Comparison of ENCODE assay signal across 9 cellular contexts in the genomic region with DNA sequence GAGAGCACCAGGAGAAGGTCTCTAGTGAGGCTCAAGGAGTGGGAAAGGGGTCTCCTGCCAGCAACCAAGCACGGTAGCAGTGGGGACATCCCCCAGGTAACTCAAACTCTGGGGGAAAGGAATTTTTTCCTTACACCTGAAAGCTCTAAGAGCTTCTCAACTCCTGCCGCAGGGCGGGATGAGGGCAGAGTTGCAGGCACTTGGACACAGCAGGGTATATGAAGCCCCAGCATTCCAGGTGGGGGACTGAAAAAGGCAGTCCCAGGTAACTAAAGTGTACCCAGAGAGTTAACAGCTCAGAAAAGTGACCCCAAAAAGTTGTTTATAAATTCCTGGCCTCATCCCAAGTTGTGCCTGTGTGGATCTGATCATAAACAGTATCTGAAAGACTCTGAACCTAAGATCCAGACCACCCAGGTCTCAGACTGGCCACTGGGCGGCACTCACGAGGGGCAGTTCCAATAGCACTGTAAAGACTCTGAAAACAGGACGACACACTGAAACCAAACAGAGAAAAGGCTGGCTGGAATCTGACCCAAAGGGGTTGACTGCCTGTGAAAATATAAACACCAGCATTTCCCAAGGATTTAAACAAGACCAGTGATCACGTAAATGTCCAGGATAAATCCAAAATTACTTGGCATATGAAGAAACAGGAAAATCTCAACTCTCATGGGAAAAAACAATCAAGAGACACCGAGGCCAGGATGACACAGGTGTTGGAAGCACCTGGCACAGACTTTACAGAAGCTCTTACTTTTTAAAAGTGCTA. TPM values are rescaled to one million over a fixed set of nuclear protein-coding genes. Genes with fewer than 3 reads are reported as not detected.
DNase-seq lines count a peak whose midpoint lies in the region; ATAC-seq and TF ChIP-seq lines count a peak whose summit lies in the region.
"Had no signal": no experiment of that assay in that cellular context is flagged by ENCODE, and none has a peak within 500 bp of the region (broad histone marks: within the 10 kb centered on the region; RNA-seq: fewer than 3 reads in every experiment).

No MANE protein-coding gene starts in this region.

- H3K27ac ChIP-seq in BLaER1 = no peak overlapping the region
- H3K27ac ChIP-seq in PC-9 = no peak overlapping the region

- H3K79me2 ChIP-seq in PC-9 (ENCODE audit: low read depth) = no peaks in the 10 kb centered on the region

- no peaks in the 10 kb centered on the region for H3K36me3 Mint-ChIP-seq in T-helper 2 cell treated with Interferon-gamma antibody and Interleukin-4, amounts not matched to agents 5 μg/mL and 100 μg/mL, for 36 hours (ENCODE audit: low read depth)
- H3K36me3 Mint-ChIP-seq: naive thymus-derived CD8-positive, alpha-beta T cell had no signal

- no peak overlapping the region for H3K4me3 Mint-ChIP-seq in T-helper 2 cell treated with Interferon-gamma antibody and Interleukin-4, amounts not matched to agents 5 μg/mL and 100 μg/mL, for 36 hours
- H3K4me3 Mint-ChIP-seq: naive thymus-derived CD8-positive, alpha-beta T cell had no signal

- BruUV-seq in PC-9 (replicated peaks; lab: Mats Ljungman, UMichigan) = no TSS peak

- intact Hi-C loops in PC-9 (cut with micrococcal nuclease; ENCODE audit: unreplicated experiment) = no loop called here

- H3K9me2 ChIP-seq in PC-9 (ENCODE audit: insufficient read depth) = no peaks in the 10 kb centered on the region

- POLR2A ChIA-PET in PC-9 (lab: Charles Lee; ENCODE audit: unreplicated experiment) = no interaction called here

- H3K9me3 Mint-ChIP-seq in T-helper 2 cell treated with Interferon-gamma antibody and Interleukin-4, amounts not matched to agents 5 μg/mL and 100 μg/mL, for 36 hours = no peaks in the 10 kb centered on the region
- H3K9me3 Mint-ChIP-seq: naive thymus-derived CD8-positive, alpha-beta T cell had no signal

- H3K4me2 ChIP-seq in BLaER1 (peak overlapping the region; percentile 50), PC-9 (no peak overlapping the region)

- no peak for ATAC-seq in HG03432 (IDR thresholded peaks at IDR 0.05; ENCODE audit: unreplicated experiment)
- ATAC-seq: naive thymus-derived CD8-positive, alpha-beta T cell had no signal

- peak; percentile 58 for TF ChIP-seq CTCF in PC-9 (conservative IDR thresholded peaks at IDR 0.05)

- CTCF ChIA-PET in PC-9 (lab: Charles Lee) = interaction anchor here (0.7 kb wide), 1 partner anchor 9 kb away, joined by 5 read pairs; no protein-coding TSS in a partner anchor

- H3K9me3 ChIP-seq in BLaER1 = no peaks in the 10 kb centered on the region; the same call in 1 of the 2 replicates
- no peaks in the 10 kb centered on the region for H3K9me3 ChIP-seq in PC-9 (ENCODE audit: insufficient read depth, low read depth)

- peaks cover 11% of the 10 kb centered on the region for H3K4me1 Mint-ChIP-seq in T-helper 2 cell treated with Interferon-gamma antibody and Interleukin-4, amounts not matched to agents 5 μg/mL and 100 μg/mL, for 36 hours (ENCODE audit: low read depth)

- H3K4me1 ChIP-seq in BLaER1 (peaks cover 32% of the 10 kb centered on the region), PC-9 (replicated peaks; ENCODE audit: insufficient read depth) (peaks cover 18% of the 10 kb centered on the region)

- DNase-seq in H7 (peak; percentile 72), PC-9 (no peak), dermis microvascular lymphatic vessel endothelial cell (ENCODE audit: low read depth in 2 of 2) (peak; percentile 54 to 80), lung microvascular endothelial cell (ENCODE audit: low read depth in 2 of 2) (peak; percentile 78 to 80), NCI-H128 (lab: John Stamatoyannopoulos, UW; ENCODE audit: unreplicated experiment) (no peak)
- no peak for DNase-seq in T-helper 2 cell treated with Interferon-gamma antibody and Interleukin-4, amounts not matched to agents 5 μg/mL and 100 μg/mL, for 36 hours (ENCODE audit: low spot score)

- H3F3A ChIP-seq in PC-9 (ENCODE audit: insufficient read depth, low read depth) = no peaks in the 10 kb centered on the region

- H3K4me3 ChIP-seq in BLaER1 (no peak overlapping the region), H7 (ENCODE audit: insufficient read depth, low read depth, low read length) (no peak overlapping the region), PC-9 (no peak overlapping the region)

- H4K20me1 ChIP-seq in BLaER1 (no peaks in the 10 kb centered on the region), PC-9 (ENCODE audit: insufficient read depth) (no peaks in the 10 kb centered on the region)

- no peak overlapping the region for H3K9ac ChIP-seq in BLaER1

- H3K27ac Mint-ChIP-seq in T-helper 2 cell treated with Interferon-gamma antibody and Interleukin-4, amounts not matched to agents 5 μg/mL and 100 μg/mL, for 36 hours = no peak overlapping the region

- H3K36me3 ChIP-seq in BLaER1 (no peaks in the 10 kb centered on the region), H7 (replicated peaks; ENCODE audit: control insufficient read depth, insufficient read depth, low read length) (no peaks in the 10 kb centered on the region), PC-9 (ENCODE audit: low read depth) (no peaks in the 10 kb centered on the region)

- H2AFZ ChIP-seq in PC-9 = no peak overlapping the region

- H3K27me3 Mint-ChIP-seq in T-helper 2 cell treated with Interferon-gamma antibody and Interleukin-4, amounts not matched to agents 5 μg/mL and 100 μg/mL, for 36 hours (ENCODE audit: low read depth) = no peaks in the 10 kb centered on the region
- H3K27me3 Mint-ChIP-seq: naive thymus-derived CD8-positive, alpha-beta T cell had no signal

- H3K27me3 ChIP-seq in BLaER1 = no peaks in the 10 kb centered on the region
- H3K27me3 ChIP-seq in H7 (ENCODE audit: control insufficient read depth, insufficient read depth, low read length) = no peaks in the 10 kb centered on the region
- H3K27me3 ChIP-seq in PC-9 (ENCODE audit: insufficient read depth, low read depth) = no peaks in the 10 kb centered on the region

RNA-seq across cellular contexts. Expression of a gene that starts 47.5 kb away (rescaled TPM):
- 0.52 and 0.85 TPM in 2 replicates for total RNA-seq in H7 (2014; rRNA removed; shearing (Covaris generic))
- total RNA-seq in PC-9 (2021) (4.6 and 7.3 TPM in 2 replicates), dermis microvascular lymphatic vessel endothelial cell (0.26 and 0.38 TPM in 2 replicates), lung microvascular endothelial cell (0.20 and 0.44 TPM in 2 replicates)

RNA-seq across cellular contexts. Expression of a gene that starts 47.6 kb away (rescaled TPM):
- total RNA-seq in H7 (2014; rRNA removed; shearing (Covaris generic)) = 63.9 and 70.1 TPM in 2 replicates
- total RNA-seq in PC-9 (2021) = 26.1 and 26.3 TPM in 2 replicates
- 22.1 and 25.2 TPM in 2 replicates for total RNA-seq in dermis microvascular lymphatic vessel endothelial cell
- 14.6 and 20.8 TPM in 2 replicates for total RNA-seq in lung microvascular endothelial cell

Comparison
In these comparisons a context has a peak if more than half of its experiments do, and no peak if none do; other contexts are left out.
1. DNase-seq: peak in H7 (single experiment), dermis microvascular lymphatic vessel endothelial cell (2 of 2) and lung microvascular endothelial cell (2 of 2); none in PC-9 (0 of 2), T-helper 2 cell treated with Interferon-gamma antibody and Interleukin-4, amounts not matched to agents 5 μg/mL and 100 μg/mL, for 36 hours (single experiment) and NCI-H128 (single experiment).